2 cellular contexts compared by ENCODE assay signal in the genomic region with DNA sequence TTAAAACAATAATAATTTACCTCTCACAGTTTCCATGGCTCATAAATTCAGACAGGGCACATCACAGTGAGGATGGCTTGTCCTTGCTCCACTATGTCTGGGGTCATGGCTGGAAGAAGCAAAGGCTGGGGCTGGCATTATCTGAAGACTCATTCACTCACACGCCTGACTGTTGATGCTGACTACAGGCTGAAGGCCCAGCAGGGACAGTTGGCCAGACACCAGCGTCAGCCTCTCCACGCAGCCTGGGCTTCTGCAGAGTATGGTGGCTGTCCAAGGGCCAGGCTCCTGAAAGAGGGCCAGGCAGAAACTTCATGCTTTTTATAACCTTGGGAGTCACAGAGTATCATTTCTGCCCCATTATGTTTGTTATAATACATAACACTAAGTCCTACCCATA.
TF ChIP-seq lines count a peak whose summit lies in the region.

No MANE protein-coding gene starts in this region.

TF ChIP-seq in liver, 16 proteins besides CTCF, POLR2A, EP300 and RAD21:
- no peak for TF ChIP-seq HNF4G (IDR thresholded peaks at IDR 0.05)
- no peak for TF ChIP-seq ZBTB33 (IDR thresholded peaks at IDR 0.05)
- no peak for TF ChIP-seq SP1 (IDR thresholded peaks at IDR 0.05)
- no peak for TF ChIP-seq ATF3 (IDR thresholded peaks at IDR 0.05)
- no peak for TF ChIP-seq HNF4A (conservative IDR thresholded peaks at IDR 0.05)
- TF ChIP-seq, protein P1, sequence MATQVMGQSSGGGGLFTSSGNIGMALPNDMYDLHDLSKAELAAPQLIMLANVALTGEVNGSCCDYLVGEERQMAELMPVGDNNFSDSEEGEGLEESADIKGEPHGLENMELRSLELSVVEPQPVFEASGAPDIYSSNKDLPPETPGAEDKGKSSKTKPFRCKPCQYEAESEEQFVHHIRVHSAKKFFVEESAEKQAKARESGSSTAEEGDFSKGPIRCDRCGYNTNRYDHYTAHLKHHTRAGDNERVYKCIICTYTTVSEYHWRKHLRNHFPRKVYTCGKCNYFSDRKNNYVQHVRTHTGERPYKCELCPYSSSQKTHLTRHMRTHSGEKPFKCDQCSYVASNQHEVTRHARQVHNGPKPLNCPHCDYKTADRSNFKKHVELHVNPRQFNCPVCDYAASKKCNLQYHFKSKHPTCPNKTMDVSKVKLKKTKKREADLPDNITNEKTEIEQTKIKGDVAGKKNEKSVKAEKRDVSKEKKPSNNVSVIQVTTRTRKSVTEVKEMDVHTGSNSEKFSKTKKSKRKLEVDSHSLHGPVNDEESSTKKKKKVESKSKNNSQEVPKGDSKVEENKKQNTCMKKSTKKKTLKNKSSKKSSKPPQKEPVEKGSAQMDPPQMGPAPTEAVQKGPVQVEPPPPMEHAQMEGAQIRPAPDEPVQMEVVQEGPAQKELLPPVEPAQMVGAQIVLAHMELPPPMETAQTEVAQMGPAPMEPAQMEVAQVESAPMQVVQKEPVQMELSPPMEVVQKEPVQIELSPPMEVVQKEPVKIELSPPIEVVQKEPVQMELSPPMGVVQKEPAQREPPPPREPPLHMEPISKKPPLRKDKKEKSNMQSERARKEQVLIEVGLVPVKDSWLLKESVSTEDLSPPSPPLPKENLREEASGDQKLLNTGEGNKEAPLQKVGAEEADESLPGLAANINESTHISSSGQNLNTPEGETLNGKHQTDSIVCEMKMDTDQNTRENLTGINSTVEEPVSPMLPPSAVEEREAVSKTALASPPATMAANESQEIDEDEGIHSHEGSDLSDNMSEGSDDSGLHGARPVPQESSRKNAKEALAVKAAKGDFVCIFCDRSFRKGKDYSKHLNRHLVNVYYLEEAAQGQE (IDR thresholded peaks at IDR 0.05), result peak; percentile 22

TF ChIP-seq in HepG2, 621 proteins besides CTCF, POLR2A, EP300 and RAD21:
- TF ChIP-seq RBFOX2 (IDR thresholded peaks at IDR 0.05; ENCODE audit: low read depth, low read length), result no peak
TF ChIP-seq in HepG2: peak in this region for 0.
